8 cellular contexts compared by ENCODE assay signal in the genomic region with DNA sequence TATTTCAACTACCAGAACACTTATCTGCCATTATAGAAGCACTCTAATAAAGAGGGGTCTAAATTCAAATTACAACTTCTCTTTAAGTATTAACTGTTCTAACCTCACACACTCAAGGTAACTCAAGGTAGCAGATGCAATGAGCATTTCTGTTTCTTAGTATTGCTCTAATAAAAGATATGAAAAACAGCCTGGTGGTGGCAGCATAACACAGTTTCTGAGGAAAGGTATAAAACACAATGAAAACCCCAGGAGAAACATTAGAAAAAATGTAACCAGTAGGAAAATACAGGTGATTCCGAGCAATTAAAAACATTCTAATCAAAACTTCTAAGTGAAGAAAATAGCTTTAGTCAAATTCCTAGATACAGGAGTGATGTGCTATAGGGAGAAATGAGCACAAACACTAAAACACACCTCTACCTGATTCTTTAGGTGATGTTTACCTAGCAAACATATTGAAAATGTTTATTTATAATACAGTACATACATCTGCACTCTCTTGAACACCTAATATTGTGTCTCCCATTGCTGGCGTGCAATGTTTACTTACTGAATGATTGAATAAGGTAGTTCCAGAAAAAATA. TPM values are rescaled to one million over a fixed set of nuclear protein-coding genes. Genes with fewer than 3 reads are reported as not detected.
DNase-seq lines count a peak whose midpoint lies in the region; ATAC-seq and TF ChIP-seq lines count a peak whose summit lies in the region.

No MANE protein-coding gene starts in this region.

- intact Hi-C loops in mammary epithelial cell (cut with micrococcal nuclease) (loop anchor here (1.0 to 5.0 kb wide), 4 partner anchors 17 to 794 kb away; a partner anchor contains a TSS), upper lobe of right lung (cut with DNase I) (no loop called here)

- no peak overlapping the region for H3K4me2 ChIP-seq in MM.1S (ENCODE audit: low read depth, low read length)
- no peak overlapping the region for H3K4me2 ChIP-seq in mammary epithelial cell (ENCODE audit: insufficient read depth, low read depth, low read length)

- H3K4me1 ChIP-seq in MM.1S (ENCODE audit: low read length) (peaks cover 11% of the 10 kb centered on the region; the same call in 1 of the 2 replicates), mammary epithelial cell (ENCODE audit: insufficient read depth, low read length) (peaks cover 6% of the 10 kb centered on the region), upper lobe of right lung (peaks cover 31% of the 10 kb centered on the region)

- BruUV-seq in mammary epithelial cell (replicated peaks; lab: Mats Ljungman, UMichigan), result no TSS peak

- H3K4me3 Mint-ChIP-seq in activated T-cell treated with anti-CD3 and anti-CD28 coated beads, Interleukin-2, amount 50 U/mL, for 24 hours, result no peak overlapping the region

- no peaks in the 10 kb centered on the region for H3K9me3 Mint-ChIP-seq in activated T-cell treated with anti-CD3 and anti-CD28 coated beads, Interleukin-2, amount 50 U/mL, for 24 hours

- H3K9ac ChIP-seq in MM.1S (ENCODE audit: low read length) (no peak overlapping the region), mammary epithelial cell (ENCODE audit: insufficient read depth, low read length) (no peak overlapping the region)

- peaks cover 19% of the 10 kb centered on the region for H3K36me3 Mint-ChIP-seq in activated T-cell treated with anti-CD3 and anti-CD28 coated beads, Interleukin-2, amount 50 U/mL, for 24 hours (ENCODE audit: low read depth)

- 56% methylated on average over 2 of the region's 2 CpGs for WGBS in mammary epithelial cell (ENCODE audit: low coverage, missing lambda C conversion rate)

- H3K4me1 Mint-ChIP-seq in activated T-cell treated with anti-CD3 and anti-CD28 coated beads, Interleukin-2, amount 50 U/mL, for 24 hours (ENCODE audit: low read depth), result peaks cover 43% of the 10 kb centered on the region

- dilution Hi-C loops in mammary epithelial cell (cut with HindIII; ENCODE audit: low sequenced_read_pairs), result no loop called here

- ATAC-seq in upper lobe of right lung (no peak), GM21360 (IDR thresholded peaks at IDR 0.05; ENCODE audit: unreplicated experiment) (no peak)

- H3K9me2 ChIP-seq in MM.1S (replicated peaks; ENCODE audit: insufficient read depth, low read length), result no peaks in the 10 kb centered on the region

- no peaks in the 10 kb centered on the region; the same call in 1 of the 2 replicates for H3K36me3 ChIP-seq in MM.1S (replicated peaks; ENCODE audit: insufficient read depth, low read length)
- no peaks in the 10 kb centered on the region for H3K36me3 ChIP-seq in mammary epithelial cell (ENCODE audit: insufficient read depth, low read length)
- H3K36me3 ChIP-seq in upper lobe of right lung, result peaks cover 10% of the 10 kb centered on the region

- no peaks in the 10 kb centered on the region for H3K9me3 ChIP-seq in MM.1S (replicated peaks; ENCODE audit: insufficient read depth, low read length)
- H3K9me3 ChIP-seq in mammary epithelial cell (replicated peaks; ENCODE audit: insufficient read depth, low read length), result no peaks in the 10 kb centered on the region
- no peaks in the 10 kb centered on the region for H3K9me3 ChIP-seq in upper lobe of right lung

- H3K4me3 ChIP-seq in MM.1S (ENCODE audit: low read length) (no peak overlapping the region), mammary epithelial cell (replicated peaks in 1 of 3; ENCODE audit: insufficient read depth in 1 of 3, low read depth in 2 of 3, low read length in 3 of 3) (no peak overlapping the region), upper lobe of right lung (no peak overlapping the region)

- in situ Hi-C loops in SK-MEL-5 (cut with HindIII; ENCODE audit: low pct_unique_long_range_greater_than_20kb, low sequenced_read_pairs), result no loop called here
- in situ Hi-C loops in mammary epithelial cell (cut with MboI; ENCODE audit: low sequenced_read_pairs in 2 of 2), result no loop called here

- TF ChIP-seq CTCF in MM.1S (IDR thresholded peaks at IDR 0.05; ENCODE audit: low read length) (peak; percentile 79), mammary epithelial cell (conservative IDR thresholded peaks at IDR 0.05 in 1 of 2, IDR thresholded peaks at IDR 0.05 in 1 of 2; ENCODE audit: extremely low read depth in 1 of 2, insufficient read depth in 1 of 2, low read depth in 1 of 2, low read length in 2 of 2) (peak; percentile 48 to 65), upper lobe of right lung (IDR thresholded peaks at IDR 0.05) (peak; percentile 65)

- H3F3A ChIP-seq in MM.1S (ENCODE audit: insufficient read depth, low read length), result peaks cover 29% of the 10 kb centered on the region

- DNase-seq in activated T-cell treated with anti-CD3 and anti-CD28 coated beads for 4 hours (peak; percentile 48), MM.1S (peak; percentile 80), SK-MEL-5 (ENCODE audit: low read depth, low spot score) (peak; percentile 79), mammary epithelial cell (peak; percentile 47), medulla oblongata (ENCODE audit: extremely low spot score) (peak; percentile 60), upper lobe of right lung (no peak)
- no peak for DNase-seq in activated T-cell treated with anti-CD3 and anti-CD28 coated beads, Interleukin-2, amount 50 U/mL, for 24 hours

- H3K79me2 ChIP-seq in MM.1S (ENCODE audit: low read length) (peaks cover 59% of the 10 kb centered on the region), mammary epithelial cell (ENCODE audit: insufficient read depth, low read length) (peaks cover 83% of the 10 kb centered on the region)

- H4K20me1 ChIP-seq in MM.1S (ENCODE audit: insufficient read depth, low read length) (peaks cover 32% of the 10 kb centered on the region), mammary epithelial cell (ENCODE audit: insufficient read depth, low read length) (peaks cover 4% of the 10 kb centered on the region)

- peaks cover 4% of the 10 kb centered on the region; the same call in 1 of the 2 replicates for H3K27me3 ChIP-seq in MM.1S (replicated peaks; ENCODE audit: insufficient read depth, low read length)
- H3K27me3 ChIP-seq in mammary epithelial cell (ENCODE audit: insufficient read depth, low read length), result no peaks in the 10 kb centered on the region
- H3K27me3 ChIP-seq in upper lobe of right lung, result no peaks in the 10 kb centered on the region

- H3K27ac Mint-ChIP-seq in activated T-cell treated with anti-CD3 and anti-CD28 coated beads, Interleukin-2, amount 50 U/mL, for 24 hours, result no peak overlapping the region

- H3K27ac ChIP-seq in MM.1S (ENCODE audit: low read length) (no peak overlapping the region), mammary epithelial cell (ENCODE audit: insufficient read depth, low read depth, low read length) (no peak overlapping the region), upper lobe of right lung (no peak overlapping the region)

- CTCF ChIA-PET in mammary epithelial cell (lab: Charles Lee; ENCODE audit: low non-redundant PET), result no interaction called here

- no peak overlapping the region for H2AFZ ChIP-seq in MM.1S (ENCODE audit: low read length)
- H2AFZ ChIP-seq in mammary epithelial cell (ENCODE audit: low read depth, low read length), result no peak overlapping the region

- no peaks in the 10 kb centered on the region for H3K27me3 Mint-ChIP-seq in activated T-cell treated with anti-CD3 and anti-CD28 coated beads, Interleukin-2, amount 50 U/mL, for 24 hours

RNA-seq across cellular contexts. Expression of a gene that starts 3.5 kb away (rescaled TPM):
- total RNA-seq in SK-MEL-5 (2014; rRNA removed; shearing (Covaris generic)), result 123 and 138 TPM in 2 replicates
- 95.2 and 114 TPM in 2 replicates for polyA plus RNA-seq in SK-MEL-5 (2015; cell fraction: cytosol; rRNA removed)
- polyA plus RNA-seq in SK-MEL-5 (2015; cell fraction: nucleus; rRNA removed), result 107 and 111 TPM in 2 replicates
- total RNA-seq in mammary epithelial cell (10 to 100 TPM; 48.2 to 69.6 TPM), upper lobe of right lung (84.4 TPM)
- polyA plus RNA-seq in mammary epithelial cell, result 37.3 TPM
- polyA minus RNA-seq in mammary epithelial cell, result 65.0 TPM

Comparison
In these comparisons a context has a peak if more than half of its experiments do, and no peak if none do; other contexts are left out.
1. DNase-seq: peak in activated T-cell treated with anti-CD3 and anti-CD28 coated beads for 4 hours (single experiment), MM.1S (single experiment), SK-MEL-5 (single experiment), mammary epithelial cell (single experiment) and medulla oblongata (single experiment); none in activated T-cell treated with anti-CD3 and anti-CD28 coated beads, Interleukin-2, amount 50 U/mL, for 24 hours (single experiment) and upper lobe of right lung (single experiment).
2. Peak in every context shown above with its lines, with median percentiles within 50 percentile points of each other: CTCF ChIP-seq.